ENCODE assay signal across 1 cellular context in genomic region chr12:20549115-20549719, GRCh38.
TF ChIP-seq lines count a peak whose summit lies in the region.

No MANE protein-coding gene starts in this region.

TF ChIP-seq in GM12878, 131 proteins besides CTCF, POLR2A, EP300 and RAD21 (continued from another document):
- no peak for TF ChIP-seq CHD1 (IDR thresholded peaks at IDR 0.05; ENCODE audit: low read depth, low read length)
- TF ChIP-seq YY1 (IDR thresholded peaks at IDR 0.05; ENCODE audit: low read depth, low read length): no peak
- TF ChIP-seq, protein P1, sequence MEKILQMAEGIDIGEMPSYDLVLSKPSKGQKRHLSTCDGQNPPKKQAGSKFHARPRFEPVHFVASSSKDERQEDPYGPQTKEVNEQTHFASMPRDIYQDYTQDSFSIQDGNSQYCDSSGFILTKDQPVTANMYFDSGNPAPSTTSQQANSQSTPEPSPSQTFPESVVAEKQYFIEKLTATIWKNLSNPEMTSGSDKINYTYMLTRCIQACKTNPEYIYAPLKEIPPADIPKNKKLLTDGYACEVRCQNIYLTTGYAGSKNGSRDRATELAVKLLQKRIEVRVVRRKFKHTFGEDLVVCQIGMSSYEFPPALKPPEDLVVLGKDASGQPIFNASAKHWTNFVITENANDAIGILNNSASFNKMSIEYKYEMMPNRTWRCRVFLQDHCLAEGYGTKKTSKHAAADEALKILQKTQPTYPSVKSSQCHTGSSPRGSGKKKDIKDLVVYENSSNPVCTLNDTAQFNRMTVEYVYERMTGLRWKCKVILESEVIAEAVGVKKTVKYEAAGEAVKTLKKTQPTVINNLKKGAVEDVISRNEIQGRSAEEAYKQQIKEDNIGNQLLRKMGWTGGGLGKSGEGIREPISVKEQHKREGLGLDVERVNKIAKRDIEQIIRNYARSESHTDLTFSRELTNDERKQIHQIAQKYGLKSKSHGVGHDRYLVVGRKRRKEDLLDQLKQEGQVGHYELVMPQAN (conservative IDR thresholded peaks at IDR 0.05): no peak
TF ChIP-seq in GM12878: peak in this region for 0.
